In genomic region chr17:2592974-2593845, GRCh38 we compare ENCODE assay signal across 1 cellular context.
TF ChIP-seq lines count a peak whose summit lies in the region.

Gene PAFAH1B1, plus strand, starts transcription at chr17:2593654. Its CDS starts 44,635 bp downstream, at chr17:2638289.

TF ChIP-seq in HepG2, 621 proteins besides CTCF, POLR2A, EP300 and RAD21 (continued from another document and continues in another):
- TF ChIP-seq IRF9 (CRISPR knock-in tag; IDR thresholded peaks at IDR 0.05; ENCODE audit: borderline replicate concordance) (peak; percentile 60; the same call in 1 of the 2 replicates), SPEN (CRISPR knock-in tag; IDR thresholded peaks at IDR 0.05; ENCODE audit: low read depth) (peak; percentile 75), HHEX (CRISPR knock-in tag; IDR thresholded peaks at IDR 0.05) (no peak), NR3C1 (CRISPR knock-in tag; IDR thresholded peaks at IDR 0.05) (no peak), NFYB (CRISPR knock-in tag; IDR thresholded peaks at IDR 0.05) (0 out of 2 replicates have a peak, but pooled peaks have one; percentile 20), MAX (IDR thresholded peaks at IDR 0.05) (peak; percentile 89), ZNF503 (CRISPR knock-in tag; IDR thresholded peaks at IDR 0.05) (peak; percentile 52; the same call in 1 of the 2 replicates), GZF1 (CRISPR knock-in tag; IDR thresholded peaks at IDR 0.05) (no peak), STAT5B (CRISPR knock-in tag; IDR thresholded peaks at IDR 0.05) (no peak), NAIF1 (CRISPR knock-in tag; IDR thresholded peaks at IDR 0.05; ENCODE audit: borderline replicate concordance) (peak; percentile 27; the same call in 1 of the 2 replicates), ZNF205 (CRISPR knock-in tag; IDR thresholded peaks at IDR 0.05) (peak; percentile 49; the same call in 1 of the 2 replicates), CBFB (CRISPR knock-in tag; IDR thresholded peaks at IDR 0.05) (no peak), ZGPAT (CRISPR knock-in tag; IDR thresholded peaks at IDR 0.05) (no peak; the same call in 1 of the 2 replicates), NFIC (IDR thresholded peaks at IDR 0.05; ENCODE audit: low read length) (no peak), NR2C2 (CRISPR knock-in tag; IDR thresholded peaks at IDR 0.05; ENCODE audit: borderline replicate concordance) (no peak; the same call in 1 of the 2 replicates), ZNF563 (CRISPR knock-in tag; IDR thresholded peaks at IDR 0.05) (peak; percentile 63; the same call in 1 of the 2 replicates), SOX6 (IDR thresholded peaks at IDR 0.05) (no peak), SOX6 (CRISPR knock-in tag; IDR thresholded peaks at IDR 0.05) (peak; percentile 38), HNF1A (IDR thresholded peaks at IDR 0.05; ENCODE audit: low read depth) (no peak), HNF1A (CRISPR knock-in tag; IDR thresholded peaks at IDR 0.05; ENCODE audit: borderline replicate concordance) (no peak), ZNF382 (CRISPR knock-in tag; IDR thresholded peaks at IDR 0.05; ENCODE audit: borderline replicate concordance) (no peak), ELF1 (CRISPR knock-in tag; IDR thresholded peaks at IDR 0.05) (no peak), MTF1 (CRISPR knock-in tag; IDR thresholded peaks at IDR 0.05) (no peak), PAXIP1 (CRISPR knock-in tag; conservative IDR thresholded peaks at IDR 0.05) (peak; percentile 39; the same call in 1 of the 2 replicates), BATF2 (CRISPR knock-in tag; IDR thresholded peaks at IDR 0.05) (no peak), KAT8 (CRISPR knock-in tag; IDR thresholded peaks at IDR 0.05) (peak; percentile 49; the same call in 1 of the 2 replicates), SMAD9 (CRISPR knock-in tag; IDR thresholded peaks at IDR 0.05) (no peak), STAG1 (CRISPR knock-in tag; IDR thresholded peaks at IDR 0.05) (peak; percentile 21; the same call in 1 of the 2 replicates), MIXL1 (CRISPR knock-in tag; IDR thresholded peaks at IDR 0.05) (0 out of 2 replicates have a peak, but pooled peaks have one; percentile 11), ZFP37 (CRISPR knock-in tag; IDR thresholded peaks at IDR 0.05; ENCODE audit: borderline replicate concordance) (no peak), CAMTA2 (CRISPR knock-in tag; IDR thresholded peaks at IDR 0.05; ENCODE audit: borderline replicate concordance) (no peak), PTBP1 (IDR thresholded peaks at IDR 0.05; ENCODE audit: low read depth, low read length, poor library complexity, severe bottlenecking) (no peak), FOXA3 (CRISPR knock-in tag; IDR thresholded peaks at IDR 0.05) (no peak; the same call in 1 of the 2 replicates), CSRNP2 (CRISPR knock-in tag; conservative IDR thresholded peaks at IDR 0.05; ENCODE audit: low read depth) (no peak), AKNA (CRISPR knock-in tag; IDR thresholded peaks at IDR 0.05; ENCODE audit: borderline replicate concordance) (no peak), ZFX (CRISPR knock-in tag; IDR thresholded peaks at IDR 0.05; ENCODE audit: low read depth) (peak; percentile 90), KLF11 (CRISPR knock-in tag; IDR thresholded peaks at IDR 0.05) (no peak), ZNF589 (CRISPR knock-in tag; conservative IDR thresholded peaks at IDR 0.05) (no peak), MED1 (CRISPR knock-in tag; IDR thresholded peaks at IDR 0.05) (0 out of 2 replicates have a peak, but pooled peaks have one; percentile 23), ZFP62 (CRISPR knock-in tag; IDR thresholded peaks at IDR 0.05) (no peak), E2F5 (CRISPR knock-in tag; conservative IDR thresholded peaks at IDR 0.05) (no peak), MXD4 (CRISPR knock-in tag; IDR thresholded peaks at IDR 0.05) (no peak), NR2F2 (IDR thresholded peaks at IDR 0.05; ENCODE audit: borderline replicate concordance, low read depth) (peak; percentile 35; the same call in 1 of the 2 replicates)
